ENCODE assay signal across 9 cellular contexts in the genomic region with DNA sequence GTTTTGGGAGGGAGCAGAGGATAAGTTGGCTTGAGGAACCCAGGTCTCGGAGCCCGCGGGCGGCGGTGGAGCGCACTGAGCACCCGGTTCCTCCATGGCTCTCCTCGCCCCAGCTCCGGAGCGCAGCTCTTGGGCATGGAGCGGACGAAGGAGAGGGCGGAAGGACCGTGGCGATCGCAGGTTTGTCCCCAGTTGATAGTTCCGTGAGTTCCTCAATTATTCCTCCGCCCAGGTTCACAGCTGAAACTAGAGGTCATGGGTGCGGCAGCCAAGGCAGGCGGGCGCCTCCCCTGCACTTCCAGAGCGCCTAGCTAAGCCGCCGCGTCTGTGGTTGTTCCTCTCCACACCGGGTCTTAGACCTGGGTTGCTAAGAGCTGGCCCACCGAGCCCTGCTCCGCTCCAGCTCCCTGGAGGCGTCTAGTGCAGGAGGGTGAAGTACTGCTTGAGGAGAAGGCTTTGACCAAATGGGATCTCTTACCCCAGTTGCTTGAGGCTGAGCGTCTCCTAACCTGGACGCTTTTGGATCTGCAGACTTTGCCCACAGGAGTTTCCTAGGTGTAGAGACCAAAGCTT. TPM values are rescaled to one million over a fixed set of nuclear protein-coding genes. Genes with fewer than 3 reads are reported as not detected.
DNase-seq lines count a peak whose midpoint lies in the region; ATAC-seq, FAIRE-seq and TF ChIP-seq lines count a peak whose summit lies in the region.
"Had no signal": no experiment of that assay in that cellular context is flagged by ENCODE, and none has a peak within 500 bp of the region (broad histone marks: within the 10 kb centered on the region; RNA-seq: fewer than 3 reads in every experiment).

A gene with protein sequence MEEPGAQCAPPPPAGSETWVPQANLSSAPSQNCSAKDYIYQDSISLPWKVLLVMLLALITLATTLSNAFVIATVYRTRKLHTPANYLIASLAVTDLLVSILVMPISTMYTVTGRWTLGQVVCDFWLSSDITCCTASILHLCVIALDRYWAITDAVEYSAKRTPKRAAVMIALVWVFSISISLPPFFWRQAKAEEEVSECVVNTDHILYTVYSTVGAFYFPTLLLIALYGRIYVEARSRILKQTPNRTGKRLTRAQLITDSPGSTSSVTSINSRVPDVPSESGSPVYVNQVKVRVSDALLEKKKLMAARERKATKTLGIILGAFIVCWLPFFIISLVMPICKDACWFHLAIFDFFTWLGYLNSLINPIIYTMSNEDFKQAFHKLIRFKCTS (minus strand): TSS at position 184 of the 573 bp plus-strand sequence. CDS start 88 bp downstream, at position 96.

- H3K4me1 Mint-ChIP-seq in activated T-cell treated with anti-CD3 and anti-CD28 coated beads, Interleukin-2, amount 50 U/mL, for 4 hours (ENCODE audit: low read depth): peaks cover 16% of the 10 kb centered on the region
- peaks cover 23% of the 10 kb centered on the region for H3K4me1 Mint-ChIP-seq in central memory CD8-positive, alpha-beta T cell
- peaks cover 17% of the 10 kb centered on the region for H3K4me1 Mint-ChIP-seq in type B pancreatic cell (ENCODE audit: unreplicated experiment)

- no peak for FAIRE-seq in H54 (lab: Jason Lieb, UNC)

- no peak for TF ChIP-seq POLR2A in H54 (IDR thresholded peaks at IDR 0.05; ENCODE audit: low read depth, low read length)

- no peaks in the 10 kb centered on the region for H3K9me3 Mint-ChIP-seq in activated T-cell treated with anti-CD3 and anti-CD28 coated beads, Interleukin-2, amount 50 U/mL, for 4 hours
- H3K9me3 Mint-ChIP-seq in central memory CD8-positive, alpha-beta T cell: no peaks in the 10 kb centered on the region
- no peaks in the 10 kb centered on the region for H3K9me3 Mint-ChIP-seq in type B pancreatic cell

- peak in 1 of 2 donors; percentile 31 for ATAC-seq in activated T-cell treated with anti-CD3 and anti-CD28 coated beads, Interleukin-2, amount 50 U/mL, for 4 hours
- no peak for ATAC-seq in central memory CD8-positive, alpha-beta T cell (replicated peaks; ENCODE audit: extremely low read depth, poor library complexity, severe bottlenecking)

- TF ChIP-seq CTCF in type B pancreatic cell (conservative IDR thresholded peaks at IDR 0.05): no peak

- no peak within 1 kb of the TSS for H3K27ac Mint-ChIP-seq in central memory CD8-positive, alpha-beta T cell (ENCODE audit: low read depth)
- H3K27ac Mint-ChIP-seq in type B pancreatic cell: peak within 1 kb of the TSS; percentile 55

- peak within 1 kb of the TSS; percentile 16 for H3K4me3 Mint-ChIP-seq in activated T-cell treated with anti-CD3 and anti-CD28 coated beads, Interleukin-2, amount 50 U/mL, for 4 hours
- H3K4me3 Mint-ChIP-seq in central memory CD8-positive, alpha-beta T cell: peak within 1 kb of the TSS; percentile 58
- H3K4me3 Mint-ChIP-seq in type B pancreatic cell: peak within 1 kb of the TSS; percentile 93

- H3K36me3 Mint-ChIP-seq in activated T-cell treated with anti-CD3 and anti-CD28 coated beads, Interleukin-2, amount 50 U/mL, for 4 hours (ENCODE audit: insufficient read depth): no peaks in the 10 kb centered on the region
- peaks cover 6% of the 10 kb centered on the region for H3K36me3 Mint-ChIP-seq in central memory CD8-positive, alpha-beta T cell (ENCODE audit: insufficient read depth)
- no peaks in the 10 kb centered on the region for H3K36me3 Mint-ChIP-seq in type B pancreatic cell

- peaks cover 58% of the 10 kb centered on the region for H3K27me3 Mint-ChIP-seq in activated T-cell treated with anti-CD3 and anti-CD28 coated beads, Interleukin-2, amount 50 U/mL, for 4 hours (ENCODE audit: low read depth)
- H3K27me3 Mint-ChIP-seq in central memory CD8-positive, alpha-beta T cell: peaks cover 52% of the 10 kb centered on the region
- H3K27me3 Mint-ChIP-seq in type B pancreatic cell: peaks cover 89% of the 10 kb centered on the region

- DNase-seq in activated T-cell treated with anti-CD3 and anti-CD28 coated beads, Interleukin-2, amount 50 U/mL, for 4 hours: no peak
- no peak for DNase-seq in activated T-cell treated with anti-CD3 and anti-CD28 coated beads, Interleukin-2, amount 50 U/mL, for 48 hours
- DNase-seq in central memory CD8-positive, alpha-beta T cell (ENCODE audit: low spot score in 2 of 2): no peak
- peak; percentile 54 to 61 for DNase-seq in lung microvascular endothelial cell (ENCODE audit: low read depth in 2 of 2)
- no peak for DNase-seq in type B pancreatic cell (ENCODE audit: extremely low spot score, unreplicated experiment)
- no peak for DNase-seq in H54 (ENCODE audit: insufficient read length, low spot score)
- no peak for DNase-seq in RPMI8226
- DNase-seq in NCI-H1930 (lab: John Stamatoyannopoulos, UW): no peak
- DNase-seq: activated effector memory CD4-positive, alpha-beta T cell treated with Interleukin-2 at 50 U/mL for 16 hours had no signal

RNA-seq across cellular contexts. Expression of the gene that starts here (rescaled TPM):
- not detected for total RNA-seq in activated T-cell treated with anti-CD3 and anti-CD28 coated beads, Interleukin-2, amount 50 U/mL, for 4 hours
- 2.4 and 3.1 TPM in 2 replicates for total RNA-seq in lung microvascular endothelial cell
- total RNA-seq in type B pancreatic cell (ENCODE audit: low replicate concordance): 1.9 and 5.5 TPM in 2 replicates

Comparison
In these comparisons a context has a peak if more than half of its experiments do, and no peak if none do; other contexts are left out.
1. DNase-seq: peak in lung microvascular endothelial cell (2 of 2); none in activated T-cell treated with anti-CD3 and anti-CD28 coated beads, Interleukin-2, amount 50 U/mL, for 4 hours (single experiment), activated T-cell treated with anti-CD3 and anti-CD28 coated beads, Interleukin-2, amount 50 U/mL, for 48 hours (0 of 2), central memory CD8-positive, alpha-beta T cell (0 of 2), type B pancreatic cell (single experiment), H54 (single experiment), RPMI8226 (single experiment) and NCI-H1930 (0 of 2).
2. H3K4me3 Mint-ChIP-seq: peak in every context shown above with its lines; median percentile 93 in type B pancreatic cell; 58 in central memory CD8-positive, alpha-beta T cell; 16 in activated T-cell treated with anti-CD3 and anti-CD28 coated beads, Interleukin-2, amount 50 U/mL, for 4 hours.